In genomic region chr9:98118640-98119601, GRCh38 we compare ENCODE assay signal across 8 cellular contexts. TPM values are rescaled to one million over a fixed set of nuclear protein-coding genes. Genes with fewer than 3 reads are reported as not detected.
DNase-seq lines count a peak whose midpoint lies in the region; ATAC-seq and TF ChIP-seq lines count a peak whose summit lies in the region.

TRIM14 (minus strand) TSS chr9:98119222; CDS start chr9:98119188, 34 bp downstream.

- no peaks in the 10 kb centered on the region for H3K27me3 ChIP-seq in NT2/D1 (ENCODE audit: insufficient read depth, insufficient read length)
- H3K27me3 ChIP-seq in testis: no peaks in the 10 kb centered on the region

- no peaks in the 10 kb centered on the region for H3K9me3 Mint-ChIP-seq in natural killer cell

- ATAC-seq in HG03280 (IDR thresholded peaks at IDR 0.05; ENCODE audit: unreplicated experiment): peak; percentile 59
- ATAC-seq in natural killer cell: peak; percentile 74 to 78 (median 75)

- intact Hi-C loops in natural killer cell (cut with micrococcal nuclease): loop anchor here (1.0 to 2.0 kb wide), 3 partner anchors 16 to 73 kb away; partner anchors contain the start of gene CORO2A
- intact Hi-C loops in testis (cut with DNase I; ENCODE audit: low total_unique reads): no loop called here

- in situ Hi-C loops in GM18951 (cut with MboI; ENCODE audit: low sequenced_read_pairs, unreplicated experiment): no loop called here

- peaks cover 26% of the 10 kb centered on the region for H3K36me3 ChIP-seq in NT2/D1 (ENCODE audit: insufficient read depth, insufficient read length, low read length)
- H3K36me3 ChIP-seq in testis (ENCODE audit: low read depth, missing control alignments): no peaks in the 10 kb centered on the region

- H3K27ac ChIP-seq in testis: peak within 1 kb of the TSS; percentile 34 to 50

- no peaks in the 10 kb centered on the region for H3K27me3 Mint-ChIP-seq in natural killer cell (ENCODE audit: low read depth in 2 of 2)

- WGBS in testis, 2 donors: 5 to 11% methylated on average over 27 to 51 of the region's 71 CpGs

- H3K27ac Mint-ChIP-seq in natural killer cell: peak within 1 kb of the TSS; percentile 92 to 95

- H3K4me1 Mint-ChIP-seq in natural killer cell: peaks cover 33 to 34% of the 10 kb centered on the region in 2 donors

- DNase-seq in AG10803 (ENCODE audit: low read depth): peak; percentile 41
- no peak for DNase-seq in NT2/D1 (ENCODE audit: low read depth, low spot score)
- peak; percentile 62 for DNase-seq in activated T-cell treated with anti-CD3 and anti-CD28 coated beads, Interleukin-2, amount 50 U/mL, for 1 hour
- peak; percentile 44 for DNase-seq in fibroblast of gingiva (ENCODE audit: low read depth)
- DNase-seq in natural killer cell: peak; percentile 55
- DNase-seq in testis: peak; percentile 41

- TF ChIP-seq CTCF in AG10803 (conservative IDR thresholded peaks at IDR 0.05; ENCODE audit: low read length) (peak; percentile 23), natural killer cell (IDR thresholded peaks at IDR 0.05) (no peak), testis (IDR thresholded peaks at IDR 0.05) (no peak)

- peak within 1 kb of the TSS; percentile 91 for H3K4me3 Mint-ChIP-seq in natural killer cell

- H3K4me3 ChIP-seq in AG10803 (ENCODE audit: low read length) (peak within 1 kb of the TSS; percentile 77), NT2/D1 (ENCODE audit: insufficient read length, low read depth) (peak within 1 kb of the TSS; percentile 68), testis (peak within 1 kb of the TSS; percentile 65 to 68)

- no peaks in the 10 kb centered on the region for H3K36me3 Mint-ChIP-seq in natural killer cell

- TF ChIP-seq POLR2A in GM18951 (IDR thresholded peaks at IDR 0.05; ENCODE audit: extremely low read depth, insufficient read depth, insufficient read length) (peak; percentile 68), testis (IDR thresholded peaks at IDR 0.05) (no peak)

- H3K9me3 ChIP-seq in NT2/D1 (ENCODE audit: insufficient read depth, low read length) (no peaks in the 10 kb centered on the region), testis (no peaks in the 10 kb centered on the region)

- H3K9ac ChIP-seq in NT2/D1 (ENCODE audit: insufficient read length, low read depth): peak within 1 kb of the TSS; percentile 89

- peaks cover 3% of the 10 kb centered on the region for H3K4me1 ChIP-seq in NT2/D1 (ENCODE audit: insufficient read depth, insufficient read length)
- H3K4me1 ChIP-seq in testis: peaks cover 4% of the 10 kb centered on the region

RNA-seq across cellular contexts. Expression of gene TRIM14, which starts in this region (rescaled TPM):
- total RNA-seq in natural killer cell (10 to 100 TPM; 45.1 to 66.5 (median 65.3) TPM), testis (10 to 100 TPM; 19.6 to 21.3 TPM)
- polyA plus RNA-seq in testis (ENCODE audit: insufficient read depth, low read depth, low replicate concordance): 17.3 TPM
